ENCODE assay signal across 11 cellular contexts in genomic region chr6:54194067-54194466, GRCh38.
DNase-seq lines count a peak whose midpoint lies in the region; FAIRE-seq and TF ChIP-seq lines count a peak whose summit lies in the region.
"Had no signal": no experiment of that assay in that cellular context is flagged by ENCODE, and none has a peak within 500 bp of the region (broad histone marks: within the 10 kb centered on the region; RNA-seq: fewer than 3 reads in every experiment).

No MANE protein-coding gene starts in this region.

- DNase-seq in AG08395 (ENCODE audit: low spot score) (peak; percentile 62), HTR-8/SVneo (ENCODE audit: insufficient read length, low spot score) (no peak), amniotic stem cell (lab: John Stamatoyannopoulos, UW) (peak; percentile 8), kidney tubule cell (ENCODE audit: low spot score) (peak; percentile 26), GM19240 (ENCODE audit: insufficient read length, low spot score) (no peak), GM20000 (ENCODE audit: low spot score) (no peak), NCI-H146 treated with DMSO at 0.1 percent for 48 hours (lab: John Stamatoyannopoulos, UW; ENCODE audit: unreplicated experiment) (no peak), HuH-7.5 (ENCODE audit: low spot score) (no peak)
- DNase-seq: CD8-positive, alpha-beta T cell; effector memory CD8-positive, alpha-beta T cell; T-helper 9 cell had no signal

- TF ChIP-seq CTCF in GM20000 (IDR thresholded peaks at IDR 0.05; ENCODE audit: extremely low read depth, missing control alignments): no peak

- FAIRE-seq in HTR-8/SVneo (lab: Jason Lieb, UNC): peak; percentile 59

Comparison
In these comparisons a context has a peak if more than half of its experiments do, and no peak if none do; other contexts are left out.
1. DNase-seq: peak in AG08395 (single experiment), amniotic stem cell (single experiment) and kidney tubule cell (single experiment); none in HTR-8/SVneo (single experiment), GM19240 (single experiment), GM20000 (single experiment), NCI-H146 treated with DMSO at 0.1 percent for 48 hours (single experiment) and HuH-7.5 (single experiment).